ENCODE assay signal across 16 cellular contexts in genomic region chr6:106591111-106591825, GRCh38. TPM values are rescaled to one million over a fixed set of nuclear protein-coding genes. Genes with fewer than 3 reads are reported as not detected.
DNase-seq lines count a peak whose midpoint lies in the region; FAIRE-seq and TF ChIP-seq lines count a peak whose summit lies in the region.
"Had no signal": no experiment of that assay in that cellular context is flagged by ENCODE, and none has a peak within 500 bp of the region (broad histone marks: within the 10 kb centered on the region; RNA-seq: fewer than 3 reads in every experiment).

No MANE protein-coding gene starts in this region.

- H3K27ac Mint-ChIP-seq in chondrocyte (ENCODE audit: unreplicated experiment) (peak overlapping the region; percentile 81), mesothelial cell of epicardium (no peak overlapping the region)
- no peak overlapping the region for H3K27ac Mint-ChIP-seq in activated T-cell treated with anti-CD3 and anti-CD28 coated beads, Interleukin-2, amount 50 U/mL, for 24 hours
- H3K27ac Mint-ChIP-seq: activated B cell treated with CpG ODN at 0.5 μM for 24 hours; activated T-helper 17 cell treated with anti-CD3 and anti-CD28 coated beads, Interleukin-2, amount 50 U/mL, for 72 hours had no signal

- H3K27me3 Mint-ChIP-seq in chondrocyte (ENCODE audit: low read depth) (no peaks in the 10 kb centered on the region), mesothelial cell of epicardium (ENCODE audit: low read depth) (no peaks in the 10 kb centered on the region)
- H3K27me3 Mint-ChIP-seq in activated T-cell treated with anti-CD3 and anti-CD28 coated beads, Interleukin-2, amount 50 U/mL, for 24 hours: no peaks in the 10 kb centered on the region
- H3K27me3 Mint-ChIP-seq: activated B cell treated with CpG ODN at 0.5 μM for 24 hours; activated T-helper 17 cell treated with anti-CD3 and anti-CD28 coated beads, Interleukin-2, amount 50 U/mL, for 72 hours; CD4-positive, CD25-positive, alpha-beta regulatory T cell had no signal

- DNase-seq in AG20443 (ENCODE audit: low spot score) (peak; percentile 90), MG63 (peak; percentile 85), chondrocyte (ENCODE audit: low spot score) (no peak), myocyte (ENCODE audit: low read depth) (peak; percentile 92), UCSD-AML1 (lab: John Stamatoyannopoulos, UW; ENCODE audit: unreplicated experiment) (no peak), D721Med (ENCODE audit: insufficient read length, low spot score) (no peak), mesothelial cell of epicardium (ENCODE audit: low spot score in 2 of 2, unreplicated experiment in 2 of 2) (no peak)
- no peak for DNase-seq in activated T-cell treated with anti-CD3 and anti-CD28 coated beads, Interleukin-2, amount 50 U/mL, for 24 hours
- DNase-seq: activated B cell treated with CpG ODN at 0.5 μM for 24 hours; CD4-positive, CD25-positive, alpha-beta regulatory T cell; GOT3; hippocampal formation; NCI-H345; right lobe of liver had no signal

- H3K4me1 Mint-ChIP-seq in chondrocyte (ENCODE audit: low read depth) (peaks cover 28% of the 10 kb centered on the region), mesothelial cell of epicardium (no peaks in the 10 kb centered on the region)
- no peaks in the 10 kb centered on the region for H3K4me1 Mint-ChIP-seq in activated T-cell treated with anti-CD3 and anti-CD28 coated beads, Interleukin-2, amount 50 U/mL, for 24 hours (ENCODE audit: low read depth)
- H3K4me1 Mint-ChIP-seq: activated T-helper 17 cell treated with anti-CD3 and anti-CD28 coated beads, Interleukin-2, amount 50 U/mL, for 72 hours; CD4-positive, CD25-positive, alpha-beta regulatory T cell had no signal

- no peak for TF ChIP-seq CTCF in chondrocyte (IDR thresholded peaks at IDR 0.05)
- no peak for TF ChIP-seq CTCF in D721Med (IDR thresholded peaks at IDR 0.05; ENCODE audit: insufficient read depth, missing control alignments)
- no peak for TF ChIP-seq CTCF in mesothelial cell of epicardium (IDR thresholded peaks at IDR 0.05; ENCODE audit: unreplicated experiment)

- H3K9me3 Mint-ChIP-seq in chondrocyte (ENCODE audit: low read depth) (no peaks in the 10 kb centered on the region), mesothelial cell of epicardium (no peaks in the 10 kb centered on the region)
- H3K9me3 Mint-ChIP-seq in activated T-cell treated with anti-CD3 and anti-CD28 coated beads, Interleukin-2, amount 50 U/mL, for 24 hours: no peaks in the 10 kb centered on the region
- H3K9me3 Mint-ChIP-seq: activated B cell treated with CpG ODN at 0.5 μM for 24 hours; activated T-helper 17 cell treated with anti-CD3 and anti-CD28 coated beads, Interleukin-2, amount 50 U/mL, for 72 hours; CD4-positive, CD25-positive, alpha-beta regulatory T cell had no signal

- no peak for FAIRE-seq in D721Med (lab: Jason Lieb, UNC)
- FAIRE-seq: colon had no signal

- peaks cover 3% of the 10 kb centered on the region; the same call in 1 of the 2 replicates for H3K36me3 ChIP-seq in MG63

- H3K9me3 ChIP-seq in MG63: no peaks in the 10 kb centered on the region
- H3K9me3 ChIP-seq: right lobe of liver had no signal

- H3K27me3 ChIP-seq in MG63: no peaks in the 10 kb centered on the region
- H3K27me3 ChIP-seq: right lobe of liver had no signal

- no peak overlapping the region for H3K4me3 Mint-ChIP-seq in chondrocyte (ENCODE audit: unreplicated experiment)
- H3K4me3 Mint-ChIP-seq in activated T-cell treated with anti-CD3 and anti-CD28 coated beads, Interleukin-2, amount 50 U/mL, for 24 hours: no peak overlapping the region
- no peak overlapping the region for H3K4me3 Mint-ChIP-seq in mesothelial cell of epicardium
- H3K4me3 Mint-ChIP-seq: activated B cell treated with CpG ODN at 0.5 μM for 24 hours; activated T-helper 17 cell treated with anti-CD3 and anti-CD28 coated beads, Interleukin-2, amount 50 U/mL, for 72 hours; CD4-positive, CD25-positive, alpha-beta regulatory T cell had no signal

- peaks cover 1% of the 10 kb centered on the region for H3K36me3 Mint-ChIP-seq in chondrocyte (ENCODE audit: low read depth)
- peaks cover 37% of the 10 kb centered on the region for H3K36me3 Mint-ChIP-seq in activated T-cell treated with anti-CD3 and anti-CD28 coated beads, Interleukin-2, amount 50 U/mL, for 24 hours (ENCODE audit: low read depth)
- peaks cover 21% of the 10 kb centered on the region for H3K36me3 Mint-ChIP-seq in mesothelial cell of epicardium

- no peak overlapping the region for H3K4me3 ChIP-seq in MG63
- H3K4me3 ChIP-seq: right lobe of liver had no signal

RNA-seq across cellular contexts. Expression of gene RTN4IP1, which starts 38.0 kb away (rescaled TPM):
- total RNA-seq in MG63 (2014; rRNA removed; shearing (Covaris generic); ENCODE audit: low replicate concordance): 8.6 and 10.5 TPM in 2 replicates
- total RNA-seq in chondrocyte: 3.5 to 6.0 TPM (median 3.7 TPM) in 3 replicates
- 13.5 and 13.6 TPM in 2 replicates for total RNA-seq in myocyte
- polyA plus RNA-seq in myocyte (2012): 8.5 TPM
- total RNA-seq in mesothelial cell of epicardium: 6.8 to 8.1 TPM (median 7.5 TPM) in 3 replicates

RNA-seq across cellular contexts. Expression of gene QRSL1, which starts 38.1 kb away (rescaled TPM):
- total RNA-seq in MG63 (2014; rRNA removed; shearing (Covaris generic); ENCODE audit: low replicate concordance): 11.9 and 14.0 TPM in 2 replicates
- 8.6 to 12.5 TPM (median 9.7 TPM) in 3 replicates for total RNA-seq in chondrocyte
- 13.1 and 13.4 TPM in 2 replicates for total RNA-seq in myocyte
- 6.0 TPM for polyA plus RNA-seq in myocyte (2012)
- 16.1 to 17.5 TPM (median 17.2 TPM) in 3 replicates for total RNA-seq in mesothelial cell of epicardium

Comparison
In these comparisons a context has a peak if more than half of its experiments do, and no peak if none do; other contexts are left out.
1. DNase-seq: peak in AG20443 (single experiment), MG63 (single experiment) and myocyte (single experiment); none in chondrocyte (single experiment), UCSD-AML1 (single experiment), activated T-cell treated with anti-CD3 and anti-CD28 coated beads, Interleukin-2, amount 50 U/mL, for 24 hours (single experiment), D721Med (single experiment) and mesothelial cell of epicardium (0 of 2).